8 cellular contexts compared by ENCODE assay signal in genomic region chr15:96330450-96331140, GRCh38. TPM values are rescaled to one million over a fixed set of nuclear protein-coding genes. Genes with fewer than 3 reads are reported as not detected.
DNase-seq lines count a peak whose midpoint lies in the region; ATAC-seq and TF ChIP-seq lines count a peak whose summit lies in the region.

Gene NR2F2, plus strand, starts transcription at chr15:96330700. Its CDS starts 1,406 bp downstream, at chr15:96332106.

- H3K9me3 ChIP-seq in esophagus (ENCODE audit: control insufficient read depth in 2 of 2, insufficient read depth in 1 of 2, low read depth in 1 of 2, low read length in 1 of 2) = peaks cover 0 to 4% of the 10 kb centered on the region in 2 donors

- no peaks in the 10 kb centered on the region for H3K27me3 ChIP-seq in esophagus (ENCODE audit: control insufficient read depth in 1 of 2, insufficient read depth in 2 of 2, low read length in 2 of 2)

- H3K36me3 ChIP-seq in esophagus (ENCODE audit: control insufficient read depth in 2 of 2, insufficient read depth in 2 of 2, low read length in 1 of 2) = peaks cover 0 to 7% of the 10 kb centered on the region in 2 donors

- H3K27ac ChIP-seq in 22Rv1 = peak within 1 kb of the TSS; percentile 99
- H3K27ac ChIP-seq in esophagus (ENCODE audit: low read depth in 2 of 2, low read length in 1 of 2) = peak within 1 kb of the TSS; percentile 91 to 93

- peak within 1 kb of the TSS in 1 of 2 donors; percentile 64 for H3K27ac Mint-ChIP-seq in stimulated activated naive CD8-positive, alpha-beta T cell treated with anti-CD3 and anti-CD28 coated beads, Interleukin-15, amount 100 ng/mL, for 72 hours

- H3K4me1 ChIP-seq in esophagus (ENCODE audit: control insufficient read depth in 2 of 2, insufficient read depth in 2 of 2, low read length in 1 of 2) = peaks cover 0 to 6% of the 10 kb centered on the region in 2 donors

- ATAC-seq in GM18517 (IDR thresholded peaks at IDR 0.05; ENCODE audit: unreplicated experiment) (peak; percentile 66), HG03097 (IDR thresholded peaks at IDR 0.05; ENCODE audit: low FRiP score, unreplicated experiment) (peak; percentile 65)
- peak; percentile 91 for ATAC-seq in stimulated activated naive CD8-positive, alpha-beta T cell treated with anti-CD3 and anti-CD28 coated beads, Interleukin-15, amount 100 ng/mL, for 72 hours

- H3K9me3 Mint-ChIP-seq in stimulated activated naive CD8-positive, alpha-beta T cell treated with anti-CD3 and anti-CD28 coated beads, Interleukin-15, amount 100 ng/mL, for 72 hours = no peaks in the 10 kb centered on the region

- DNase-seq in NCI-H2196 (lab: John Stamatoyannopoulos, UW; ENCODE audit: unreplicated experiment) (peak; percentile 89), middle frontal gyrus (ENCODE audit: extremely low spot score, low spot score) (peak; percentile 49)
- DNase-seq in activated CD4-positive, alpha-beta T cell treated with anti-CD3 and anti-CD28 coated beads, Interleukin-2, amount 50 U/mL, for 48 hours = peak; percentile 46 to 55
- DNase-seq in stimulated activated naive CD8-positive, alpha-beta T cell treated with anti-CD3 and anti-CD28 coated beads, Interleukin-15, amount 100 ng/mL, for 72 hours = peak; percentile 48 to 60

- 2 to 3% methylated on average over 67 to 78 of the region's 78 CpGs for whole genome bisulfite sequencing in esophagus, 2 donors

- peaks cover 46% of the 10 kb centered on the region for H3K4me1 Mint-ChIP-seq in stimulated activated naive CD8-positive, alpha-beta T cell treated with anti-CD3 and anti-CD28 coated beads, Interleukin-15, amount 100 ng/mL, for 72 hours

- peak within 1 kb of the TSS; percentile 90 to 92 for H3K4me3 Mint-ChIP-seq in stimulated activated naive CD8-positive, alpha-beta T cell treated with anti-CD3 and anti-CD28 coated beads, Interleukin-15, amount 100 ng/mL, for 72 hours

- peak; percentile 22; the same call in 1 of the 2 replicates for TF ChIP-seq CTCF in 22Rv1 (IDR thresholded peaks at IDR 0.05)

- H3K27me3 Mint-ChIP-seq in stimulated activated naive CD8-positive, alpha-beta T cell treated with anti-CD3 and anti-CD28 coated beads, Interleukin-15, amount 100 ng/mL, for 72 hours = peaks cover 99% of the 10 kb centered on the region

- H3K4me3 ChIP-seq in esophagus (ENCODE audit: low read depth in 1 of 2, low read length in 2 of 2) = peak within 1 kb of the TSS; percentile 67 to 71

RNA-seq across cellular contexts. Expression of gene NR2F2, which starts in this region (rescaled TPM):
- polyA plus RNA-seq in esophagus = 1 to 10 TPM; 5.0 to 9.3 TPM

Comparison
In these comparisons a context has a peak if more than half of its experiments do, and no peak if none do; other contexts are left out.
1. Peak in every context shown above with its lines: DNase-seq, ATAC-seq, H3K4me3 ChIP-seq and H3K27ac ChIP-seq.